ENCODE assay signal across 8 cellular contexts in genomic region chr12:52023182-52023975, GRCh38. TPM values are rescaled to one million over a fixed set of nuclear protein-coding genes. Genes with fewer than 3 reads are reported as not detected.
DNase-seq lines count a peak whose midpoint lies in the region; ATAC-seq lines count a peak whose summit lies in the region.

No MANE protein-coding gene starts in this region.

- CTCF ChIA-PET in activated CD8-positive, alpha-beta T cell treated with anti-CD3 and anti-CD28 coated beads, Interleukin-2, amount 10 ng/mL, durations not matched to agents 7 days and 5 days (lab: Charles Lee): interaction anchor here (0.7 to 14.5 kb wide), 18 partner anchors 15 to 203 kb away, joined by 3 to 486 read pairs (median 8); partner anchors contain the start of genes ATG101, SMIM41 and TAMALIN

- H3K4me1 ChIP-seq in effector memory CD4-positive, alpha-beta T cell (ENCODE audit: control insufficient read depth, insufficient read depth, low read length, poor library complexity, severe bottlenecking): peaks cover 39% of the 10 kb centered on the region
- H3K4me1 ChIP-seq in mesendoderm (ENCODE audit: control insufficient read depth, low read depth, low read length): peaks cover 2% of the 10 kb centered on the region

- no peak overlapping the region for H2BK15ac ChIP-seq in mesendoderm (replicated peaks; ENCODE audit: low read depth)

- no peaks in the 10 kb centered on the region for H3K9me3 ChIP-seq in effector memory CD4-positive, alpha-beta T cell (ENCODE audit: control insufficient read depth, low read length)

- DNase-seq in ELF-1 (ENCODE audit: low read depth, low spot score) (peak; percentile 95), NCI-H748 treated with DMSO at 0.1 percent for 48 hours (lab: John Stamatoyannopoulos, UW) (peak; percentile 22), mesendoderm (peak; percentile 80)
- peak; percentile 95 for DNase-seq in activated CD8-positive, alpha-beta T cell treated with anti-CD3 and anti-CD28 coated beads, Interleukin-2, amount 10 ng/mL, durations not matched to agents 7 days and 5 days
- DNase-seq in effector memory CD4-positive, alpha-beta T cell: peak; percentile 82 to 87 (median 85)
- peak; percentile 87 for DNase-seq in stimulated activated CD8-positive, alpha-beta memory T cell treated with anti-CD3 and anti-CD28 coated beads, Interleukin-15, amount 100 ng/mL, for 1 hour (ENCODE audit: low read depth)

- H3K36me3 ChIP-seq in effector memory CD4-positive, alpha-beta T cell (ENCODE audit: control insufficient read depth, insufficient read depth, low read length): no peaks in the 10 kb centered on the region
- H3K36me3 ChIP-seq in mesendoderm (ENCODE audit: control insufficient read depth, insufficient read depth, low read length): no peaks in the 10 kb centered on the region

- H3K36me3 Mint-ChIP-seq in activated CD8-positive, alpha-beta T cell treated with anti-CD3 and anti-CD28 coated beads, Interleukin-2, amount 10 ng/mL, durations not matched to agents 7 days and 5 days (ENCODE audit: low read depth): no peaks in the 10 kb centered on the region

- H2BK5ac ChIP-seq in mesendoderm (ENCODE audit: low read length): no peak overlapping the region

- peak overlapping the region; percentile 36 for H3K4me2 ChIP-seq in mesendoderm (ENCODE audit: low read length)

- peaks cover 59% of the 10 kb centered on the region for H3K4me1 Mint-ChIP-seq in activated CD8-positive, alpha-beta T cell treated with anti-CD3 and anti-CD28 coated beads, Interleukin-2, amount 10 ng/mL, durations not matched to agents 7 days and 5 days (ENCODE audit: low read depth)

- no peak overlapping the region for H3K18ac ChIP-seq in mesendoderm (ENCODE audit: low read length)

- H4K8ac ChIP-seq in mesendoderm (ENCODE audit: low read depth, low read length): no peak overlapping the region

- H3K4me3 ChIP-seq in effector memory CD4-positive, alpha-beta T cell (ENCODE audit: insufficient read depth, low read depth, low read length, poor library complexity, severe bottlenecking): peak overlapping the region; percentile 52
- H3K4me3 ChIP-seq in mesendoderm (ENCODE audit: low read length): no peak overlapping the region

- H4K5ac ChIP-seq in mesendoderm (ENCODE audit: low read length): no peak overlapping the region

- peak; percentile 60 for ATAC-seq in HG03025 (IDR thresholded peaks at IDR 0.05; ENCODE audit: low FRiP score, unreplicated experiment)
- ATAC-seq in activated CD8-positive, alpha-beta T cell treated with anti-CD3 and anti-CD28 coated beads, Interleukin-2, amount 10 ng/mL, durations not matched to agents 7 days and 5 days: peak; percentile 61
- ATAC-seq in HG02938 (IDR thresholded peaks at IDR 0.05; ENCODE audit: unreplicated experiment): no peak

- no peaks in the 10 kb centered on the region for H3K79me2 ChIP-seq in mesendoderm (ENCODE audit: control insufficient read depth, insufficient read depth, low read length)

- no peak overlapping the region for H2AK5ac ChIP-seq in mesendoderm (ENCODE audit: low read length)

- H3K4me3 Mint-ChIP-seq in activated CD8-positive, alpha-beta T cell treated with anti-CD3 and anti-CD28 coated beads, Interleukin-2, amount 10 ng/mL, durations not matched to agents 7 days and 5 days: peak overlapping the region; percentile 94

- no peaks in the 10 kb centered on the region for H3K27me3 ChIP-seq in effector memory CD4-positive, alpha-beta T cell (replicated peaks; ENCODE audit: control insufficient read depth, insufficient read depth, low read length, poor library complexity, severe bottlenecking)
- H3K27me3 ChIP-seq in mesendoderm (ENCODE audit: insufficient read depth, low read length, poor library complexity): no peaks in the 10 kb centered on the region

- peak overlapping the region; percentile 52 for H3K56ac ChIP-seq in mesendoderm (ENCODE audit: low read length)

- peak overlapping the region; percentile 99 for H3K27ac Mint-ChIP-seq in activated CD8-positive, alpha-beta T cell treated with anti-CD3 and anti-CD28 coated beads, Interleukin-2, amount 10 ng/mL, durations not matched to agents 7 days and 5 days

- peak overlapping the region; percentile 53 for H3K9ac ChIP-seq in mesendoderm (ENCODE audit: low read length)

- H3K4ac ChIP-seq in mesendoderm (ENCODE audit: low read depth, low read length): no peak overlapping the region

- no peaks in the 10 kb centered on the region for H3K9me3 Mint-ChIP-seq in activated CD8-positive, alpha-beta T cell treated with anti-CD3 and anti-CD28 coated beads, Interleukin-2, amount 10 ng/mL, durations not matched to agents 7 days and 5 days (ENCODE audit: insufficient read depth)

- H3K23ac ChIP-seq in mesendoderm (ENCODE audit: low read length): no peak overlapping the region

- H3K27me3 Mint-ChIP-seq in activated CD8-positive, alpha-beta T cell treated with anti-CD3 and anti-CD28 coated beads, Interleukin-2, amount 10 ng/mL, durations not matched to agents 7 days and 5 days (ENCODE audit: low read depth): peaks cover 2% of the 10 kb centered on the region

- no peak overlapping the region for H2BK120ac ChIP-seq in mesendoderm (ENCODE audit: low read depth, low read length)

- no peaks in the 10 kb centered on the region for H3K79me1 ChIP-seq in mesendoderm (ENCODE audit: low read length)

- no CpG with 5 or more reads among the region's 70 CpGs for WGBS in mesendoderm (ENCODE audit: extremely low coverage, insufficient coverage, low lambda C conversion rate)

- peak overlapping the region; percentile 71 for H3K27ac ChIP-seq in effector memory CD4-positive, alpha-beta T cell (ENCODE audit: insufficient read depth, low read length, poor library complexity, severe bottlenecking)
- H3K27ac ChIP-seq in mesendoderm (ENCODE audit: low read depth, low read length): no peak overlapping the region

- POLR2A ChIA-PET in activated CD8-positive, alpha-beta T cell treated with anti-CD3 and anti-CD28 coated beads, Interleukin-2, amount 10 ng/mL, durations not matched to agents 7 days and 5 days (lab: Charles Lee): interaction anchor here (0.7 to 1.1 kb wide), 4 partner anchors 17 to 137 kb away, joined by 3 read pairs; partner anchors contain the start of gene TAMALIN

RNA-seq across cellular contexts. Expression of gene TAMALIN, which starts 16.6 kb away (rescaled TPM):
- 10 to 100 TPM; 11.0 to 12.5 TPM for total RNA-seq in activated CD8-positive, alpha-beta T cell treated with anti-CD3 and anti-CD28 coated beads, Interleukin-2, amount 10 ng/mL, durations not matched to agents 7 days and 5 days
- 0.95 TPM for polyA plus RNA-seq in mesendoderm (2013, experiment 1 of 2)
- polyA plus RNA-seq in mesendoderm (2013, experiment 2 of 2): 0.91 TPM

RNA-seq across cellular contexts. Expression of gene NR4A1, which starts 27.9 kb away (rescaled TPM):
- 1 to 10 TPM; 4.3 to 5.6 TPM for total RNA-seq in activated CD8-positive, alpha-beta T cell treated with anti-CD3 and anti-CD28 coated beads, Interleukin-2, amount 10 ng/mL, durations not matched to agents 7 days and 5 days
- 10.5 TPM for polyA plus RNA-seq in mesendoderm (2013, experiment 1 of 2)
- 10.7 TPM for polyA plus RNA-seq in mesendoderm (2013, experiment 2 of 2)

RNA-seq across cellular contexts. Expression of gene ATG101, which starts 46.4 kb away (rescaled TPM):
- 10 to 100 TPM; 28.8 to 31.1 TPM for total RNA-seq in activated CD8-positive, alpha-beta T cell treated with anti-CD3 and anti-CD28 coated beads, Interleukin-2, amount 10 ng/mL, durations not matched to agents 7 days and 5 days
- polyA plus RNA-seq in mesendoderm (2013, experiment 1 of 2): 30.6 TPM
- 30.0 TPM for polyA plus RNA-seq in mesendoderm (2013, experiment 2 of 2)

RNA-seq across cellular contexts. Expression of gene SMIM41, which starts 56.1 kb away (rescaled TPM):
- total RNA-seq in activated CD8-positive, alpha-beta T cell treated with anti-CD3 and anti-CD28 coated beads, Interleukin-2, amount 10 ng/mL, durations not matched to agents 7 days and 5 days: not detected
- 0.03 TPM for polyA plus RNA-seq in mesendoderm (2013, experiment 1 of 2)
- not detected for polyA plus RNA-seq in mesendoderm (2013, experiment 2 of 2)

Comparison
In these comparisons a context has a peak if more than half of its experiments do, and no peak if none do; other contexts are left out.
1. DNase-seq: peak in every context shown above with its lines; median percentile 95 in ELF-1; 95 in activated CD8-positive, alpha-beta T cell treated with anti-CD3 and anti-CD28 coated beads, Interleukin-2, amount 10 ng/mL, durations not matched to agents 7 days and 5 days; 87 in stimulated activated CD8-positive, alpha-beta memory T cell treated with anti-CD3 and anti-CD28 coated beads, Interleukin-15, amount 100 ng/mL, for 1 hour; 85 in effector memory CD4-positive, alpha-beta T cell; 80 in mesendoderm; 22 in NCI-H748 treated with DMSO at 0.1 percent for 48 hours.